Comparison of ENCODE assay signal across 1 cellular context in the genomic region with DNA sequence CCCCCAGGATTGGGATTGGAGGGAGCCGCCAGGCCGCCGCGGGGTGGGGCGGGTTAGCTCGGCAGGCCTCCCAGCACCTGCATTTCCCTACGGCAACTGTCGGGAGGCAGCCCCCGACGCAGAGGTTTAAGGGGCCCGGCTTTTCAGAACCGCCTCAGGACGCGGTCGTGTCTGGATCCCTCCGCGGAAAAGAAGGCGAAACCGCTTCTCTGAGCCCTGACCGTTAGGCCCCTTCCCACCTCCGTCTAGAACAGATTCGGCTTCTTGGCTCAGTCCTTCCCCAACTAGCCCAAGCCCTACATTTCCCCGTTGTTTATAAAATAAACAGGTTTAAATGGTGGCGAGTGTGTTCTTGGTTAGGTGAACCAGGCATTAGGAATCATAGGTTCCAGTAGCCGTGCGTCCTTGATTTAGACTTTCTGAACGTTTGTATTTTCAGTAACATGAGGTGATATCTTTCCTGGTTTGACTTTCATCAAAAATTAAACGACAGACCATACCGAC.
A peak's percentile ranks its signal among the peaks of the same experiment; 100 is the strongest.
TF ChIP-seq lines count a peak whose summit lies in the region.

No MANE protein-coding gene starts in this region.

TF ChIP-seq in SK-N-SH, 30 proteins besides CTCF, POLR2A, EP300 and RAD21 (continued from another document):
- TF ChIP-seq GATA2 (CRISPR knock-in tag; IDR thresholded peaks at IDR 0.05) (no peak), RXRA (IDR thresholded peaks at IDR 0.05; ENCODE audit: borderline replicate concordance, low read depth) (no peak), RCOR1 (IDR thresholded peaks at IDR 0.05; ENCODE audit: low read length) (no peak), FOSL2 (IDR thresholded peaks at IDR 0.05; ENCODE audit: borderline replicate concordance, low read depth) (no peak), TAF1 (IDR thresholded peaks at IDR 0.05; ENCODE audit: borderline replicate concordance, low read depth, low read length) (no peak; the same call in none of the 2 replicates), FOXM1 (IDR thresholded peaks at IDR 0.05; ENCODE audit: low read depth) (peak; percentile 19; the same call in 1 of the 2 replicates), POLR2AphosphoS5 (IDR thresholded peaks at IDR 0.05; ENCODE audit: low read depth, low read length) (0 out of 2 replicates have a peak, but pooled peaks have one; percentile 10), FOXJ3 (CRISPR knock-in tag; IDR thresholded peaks at IDR 0.05) (no peak), YY1 (IDR thresholded peaks at IDR 0.05; ENCODE audit: low read depth) (peak; percentile 59), USF2 (IDR thresholded peaks at IDR 0.05; ENCODE audit: borderline replicate concordance, low read depth, low read length) (no peak), TEAD4 (IDR thresholded peaks at IDR 0.05; ENCODE audit: borderline replicate concordance, insufficient read depth) (no peak), TCF12 (IDR thresholded peaks at IDR 0.05) (no peak), SIN3A (IDR thresholded peaks at IDR 0.05; ENCODE audit: borderline replicate concordance, low read depth, low read length) (no peak)
- TF ChIP-seq, protein P1, sequence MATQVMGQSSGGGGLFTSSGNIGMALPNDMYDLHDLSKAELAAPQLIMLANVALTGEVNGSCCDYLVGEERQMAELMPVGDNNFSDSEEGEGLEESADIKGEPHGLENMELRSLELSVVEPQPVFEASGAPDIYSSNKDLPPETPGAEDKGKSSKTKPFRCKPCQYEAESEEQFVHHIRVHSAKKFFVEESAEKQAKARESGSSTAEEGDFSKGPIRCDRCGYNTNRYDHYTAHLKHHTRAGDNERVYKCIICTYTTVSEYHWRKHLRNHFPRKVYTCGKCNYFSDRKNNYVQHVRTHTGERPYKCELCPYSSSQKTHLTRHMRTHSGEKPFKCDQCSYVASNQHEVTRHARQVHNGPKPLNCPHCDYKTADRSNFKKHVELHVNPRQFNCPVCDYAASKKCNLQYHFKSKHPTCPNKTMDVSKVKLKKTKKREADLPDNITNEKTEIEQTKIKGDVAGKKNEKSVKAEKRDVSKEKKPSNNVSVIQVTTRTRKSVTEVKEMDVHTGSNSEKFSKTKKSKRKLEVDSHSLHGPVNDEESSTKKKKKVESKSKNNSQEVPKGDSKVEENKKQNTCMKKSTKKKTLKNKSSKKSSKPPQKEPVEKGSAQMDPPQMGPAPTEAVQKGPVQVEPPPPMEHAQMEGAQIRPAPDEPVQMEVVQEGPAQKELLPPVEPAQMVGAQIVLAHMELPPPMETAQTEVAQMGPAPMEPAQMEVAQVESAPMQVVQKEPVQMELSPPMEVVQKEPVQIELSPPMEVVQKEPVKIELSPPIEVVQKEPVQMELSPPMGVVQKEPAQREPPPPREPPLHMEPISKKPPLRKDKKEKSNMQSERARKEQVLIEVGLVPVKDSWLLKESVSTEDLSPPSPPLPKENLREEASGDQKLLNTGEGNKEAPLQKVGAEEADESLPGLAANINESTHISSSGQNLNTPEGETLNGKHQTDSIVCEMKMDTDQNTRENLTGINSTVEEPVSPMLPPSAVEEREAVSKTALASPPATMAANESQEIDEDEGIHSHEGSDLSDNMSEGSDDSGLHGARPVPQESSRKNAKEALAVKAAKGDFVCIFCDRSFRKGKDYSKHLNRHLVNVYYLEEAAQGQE (IDR thresholded peaks at IDR 0.05; ENCODE audit: low read depth, low read length) = no peak
- TF ChIP-seq, protein P2, sequence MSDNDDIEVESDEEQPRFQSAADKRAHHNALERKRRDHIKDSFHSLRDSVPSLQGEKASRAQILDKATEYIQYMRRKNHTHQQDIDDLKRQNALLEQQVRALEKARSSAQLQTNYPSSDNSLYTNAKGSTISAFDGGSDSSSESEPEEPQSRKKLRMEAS (IDR thresholded peaks at IDR 0.05; ENCODE audit: low read depth) = no peak; the same call in 1 of the 2 replicates
TF ChIP-seq in SK-N-SH: peak in this region for 4.
